18 cellular contexts compared by ENCODE assay signal in the genomic region with DNA sequence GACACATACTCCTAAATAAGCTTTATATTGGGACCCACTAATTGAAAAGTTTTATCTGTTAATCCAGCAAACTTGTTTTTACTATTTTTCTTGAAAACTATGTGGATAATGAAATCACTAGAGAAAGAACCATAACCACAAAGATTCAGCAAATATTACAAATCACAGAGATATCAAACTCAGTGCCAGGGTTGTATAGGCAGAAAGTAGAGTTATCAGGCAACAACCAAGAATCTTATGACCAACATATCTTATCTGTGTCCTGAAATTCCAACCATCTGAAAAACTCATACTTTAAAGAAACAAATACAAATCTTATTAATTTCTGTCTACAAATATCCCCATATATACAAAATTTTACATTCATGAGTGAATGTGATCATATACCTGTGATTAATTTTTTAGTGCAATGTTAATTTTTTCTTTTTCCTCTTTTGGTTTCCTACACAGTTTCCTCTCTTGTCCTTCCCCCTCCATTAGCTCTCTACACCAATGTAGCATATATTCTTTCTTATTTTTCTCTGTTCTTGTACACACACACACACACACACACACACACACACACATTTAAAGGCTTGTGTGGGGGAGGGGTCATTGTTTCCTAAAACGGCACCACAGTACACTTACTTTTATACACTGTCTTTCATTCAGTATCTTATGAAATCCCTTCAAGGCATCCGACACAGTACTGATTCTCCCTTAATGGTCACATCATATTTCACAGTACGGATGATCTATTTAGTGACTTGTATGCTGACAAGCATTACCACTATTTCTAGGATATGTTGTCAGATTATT.
"Had no signal": no experiment of that assay in that cellular context is flagged by ENCODE, and none has a peak within 500 bp of the region (broad histone marks: within the 10 kb centered on the region; RNA-seq: fewer than 3 reads in every experiment).

No MANE protein-coding gene starts in this region.

- DNase-seq: activated CD4-positive, alpha-beta T cell treated with anti-CD3 and anti-CD28 coated beads, Interleukin-2, amount 10 ng/mL, durations not matched to agents 24 days and 14 days; activated CD8-positive, alpha-beta T cell treated with anti-CD3 and anti-CD28 coated beads, Interleukin-2, amount 10 ng/mL, durations not matched to agents 7 days and 5 days; anterior cingulate cortex; dermis blood vessel endothelial cell; effector CD8-positive, alpha-beta T cell; erythroblast; foreskin keratinocyte; lower lobe of right lung; natural killer cell; stimulated activated CD4-positive, alpha-beta T cell treated with anti-CD3 and anti-CD28 coated beads, Interleukin-2, amount 100 ng/mL, for 48 hours; stimulated activated CD8-positive, alpha-beta memory T cell treated with anti-CD3 and anti-CD28 coated beads, Interleukin-4, amount 100 ng/mL, for 48 hours had no signal

- H3K4me3 Mint-ChIP-seq: activated CD4-positive, alpha-beta T cell treated with anti-CD3 and anti-CD28 coated beads, Interleukin-2, amount 10 ng/mL, durations not matched to agents 24 days and 14 days; activated CD8-positive, alpha-beta T cell treated with anti-CD3 and anti-CD28 coated beads, Interleukin-2, amount 10 ng/mL, durations not matched to agents 7 days and 5 days; activated T-helper 17 cell treated with anti-CD3 and anti-CD28 coated beads, Interleukin-2, amount 50 U/mL, for 72 hours; brain; natural killer cell; stimulated activated naive CD8-positive, alpha-beta T cell treated with anti-CD3 and anti-CD28 coated beads, Interleukin-15, Interleukin-2, amounts not matched to agents 100 ng/mL and 50 ng/mL, for 24 hours had no signal

- H3K4me1 ChIP-seq: foreskin keratinocyte, tibial nerve had no signal

- FAIRE-seq: urothelium cell line had no signal

- H3K4me3 ChIP-seq: lower lobe of right lung, tibial nerve had no signal

- ATAC-seq: activated CD8-positive, alpha-beta T cell treated with anti-CD3 and anti-CD28 coated beads, Interleukin-2, amount 10 ng/mL, durations not matched to agents 7 days and 5 days; activated T-helper 17 cell treated with anti-CD3 and anti-CD28 coated beads, Interleukin-2, amount 50 U/mL, for 72 hours; foreskin keratinocyte; left lobe of liver; lower lobe of right lung; natural killer cell had no signal

- H3K27me3 ChIP-seq: foreskin keratinocyte, tibial nerve had no signal

- H3K27me3 Mint-ChIP-seq: activated CD4-positive, alpha-beta T cell treated with anti-CD3 and anti-CD28 coated beads, Interleukin-2, amount 10 ng/mL, durations not matched to agents 24 days and 14 days; activated T-helper 17 cell treated with anti-CD3 and anti-CD28 coated beads, Interleukin-2, amount 50 U/mL, for 72 hours; brain; progenitor cell of endocrine pancreas; stimulated activated naive CD8-positive, alpha-beta T cell treated with anti-CD3 and anti-CD28 coated beads, Interleukin-15, Interleukin-2, amounts not matched to agents 100 ng/mL and 50 ng/mL, for 24 hours had no signal

- H3K4me1 Mint-ChIP-seq: activated T-helper 17 cell treated with anti-CD3 and anti-CD28 coated beads, Interleukin-2, amount 50 U/mL, for 72 hours; brain had no signal

- H3K27ac Mint-ChIP-seq: activated CD4-positive, alpha-beta T cell treated with anti-CD3 and anti-CD28 coated beads, Interleukin-2, amount 10 ng/mL, durations not matched to agents 24 days and 14 days; activated CD8-positive, alpha-beta T cell treated with anti-CD3 and anti-CD28 coated beads, Interleukin-2, amount 10 ng/mL, durations not matched to agents 7 days and 5 days; activated T-helper 17 cell treated with anti-CD3 and anti-CD28 coated beads, Interleukin-2, amount 50 U/mL, for 72 hours; brain; natural killer cell; progenitor cell of endocrine pancreas; stimulated activated naive CD8-positive, alpha-beta T cell treated with anti-CD3 and anti-CD28 coated beads, Interleukin-15, Interleukin-2, amounts not matched to agents 100 ng/mL and 50 ng/mL, for 24 hours had no signal

- H3K27ac ChIP-seq: foreskin keratinocyte, lower lobe of right lung, tibial nerve had no signal
